In genomic region chr19:1490311-1491113, GRCh38 we compare ENCODE assay signal across 8 cellular contexts. TPM values are rescaled to one million over a fixed set of nuclear protein-coding genes. Genes with fewer than 3 reads are reported as not detected.
DNase-seq lines count a peak whose midpoint lies in the region; ATAC-seq, FAIRE-seq and TF ChIP-seq lines count a peak whose summit lies in the region.

TSS of gene PCSK4 (minus strand) at chr19:1490350. CDS start at chr19:1490346, 4 bp downstream.

- TF ChIP-seq CTCF in right atrium auricular region (IDR thresholded peaks at IDR 0.05) (no peak), prostate gland (IDR thresholded peaks at IDR 0.05) (peak in 2 of 4 experiments; percentile 35 to 48)

- H3K36me3 ChIP-seq in right atrium auricular region = no peaks in the 10 kb centered on the region
- H3K36me3 ChIP-seq in prostate gland = no peaks in the 10 kb centered on the region
- H3K36me3 ChIP-seq in urinary bladder (ENCODE audit: insufficient read depth) = no peaks in the 10 kb centered on the region

- DNase-seq in GM12892 (ENCODE audit: insufficient read length) (peak; percentile 91), NCI-H1694 treated with DMSO at 0.1 percent for 48 hours (lab: John Stamatoyannopoulos, UW) (peak; percentile 93), T-helper 2 cell (peak; percentile 91 to 97 (median 96)), anterior cingulate cortex (lab: John Stamatoyannopoulos, UW) (peak; percentile 89 to 100 (median 99)), right atrium auricular region (ENCODE audit: low spot score) (peak; percentile 99), prostate gland (ENCODE audit: low spot score) (peak; percentile 99)

- TF ChIP-seq POLR2A in GM12892 (IDR thresholded peaks at IDR 0.05; ENCODE audit: low read depth, low read length) (no peak), prostate gland (IDR thresholded peaks at IDR 0.05) (no peak)

- no peaks in the 10 kb centered on the region for H3K9me3 ChIP-seq in right atrium auricular region
- H3K9me3 ChIP-seq in prostate gland = no peaks in the 10 kb centered on the region

- H3K4me1 ChIP-seq in right atrium auricular region (peaks cover 0 to 17% of the 10 kb centered on the region in 2 donors), prostate gland (replicated peaks) (no peaks in the 10 kb centered on the region), urinary bladder (ENCODE audit: insufficient read depth) (no peaks in the 10 kb centered on the region)

- H3K27me3 ChIP-seq in right atrium auricular region (no peaks in the 10 kb centered on the region), prostate gland (replicated peaks; ENCODE audit: insufficient read depth) (no peaks in the 10 kb centered on the region)

- peak; percentile 97 for FAIRE-seq in GM12892 (lab: Jason Lieb, UNC)

- under 1% methylated on average over 67 of the region's 74 CpGs for WGBS in prostate gland
- under 1% methylated on average over 74 of the region's 74 CpGs for WGBS in urinary bladder

- intact Hi-C loops in prostate gland (cut with DNase I) = no loop called here

- peak; percentile 82 for ATAC-seq in HG02885 (IDR thresholded peaks at IDR 0.05; ENCODE audit: poor library complexity, unreplicated experiment)

- peak within 1 kb of the TSS; percentile 80 for H3K27ac ChIP-seq in right atrium auricular region
- peak within 1 kb of the TSS; percentile 70 to 81 for H3K27ac ChIP-seq in prostate gland
- peak within 1 kb of the TSS; percentile 14 for H3K27ac ChIP-seq in urinary bladder (ENCODE audit: low read depth)

- H3K4me3 ChIP-seq in right atrium auricular region (peak within 1 kb of the TSS; percentile 40 to 63), prostate gland (peak within 1 kb of the TSS; percentile 46 to 51), urinary bladder (ENCODE audit: low read depth, low read length) (peak within 1 kb of the TSS; percentile 41)

RNA-seq across cellular contexts. Expression of gene PCSK4, which starts in this region (rescaled TPM):
- polyA plus RNA-seq in GM12892 (2012; ENCODE audit: missing spikeins) = 1.00 TPM
- total RNA-seq in right atrium auricular region = 1 to 10 TPM; 1.0 to 4.4 TPM
- 10 to 100 TPM in 1 of 2 donors, 1 to 10 TPM in 1; 8.1 to 22.9 TPM for total RNA-seq in prostate gland
- 1.6 TPM for total RNA-seq in urinary bladder
- polyA plus RNA-seq in urinary bladder = 2.7 TPM

Comparison
In these comparisons a context has a peak if more than half of its experiments do, and no peak if none do; other contexts are left out.
1. Peak in every context shown above with its lines: DNase-seq, ATAC-seq, H3K4me3 ChIP-seq and H3K27ac ChIP-seq.
2. H3K27ac ChIP-seq: peak in every context shown above with its lines; median percentile 80 in right atrium auricular region; 76 in prostate gland; 14 in urinary bladder.